In genomic region chr6:13814176-13814937, GRCh38 we compare ENCODE assay signal across 8 cellular contexts. TPM values are rescaled to one million over a fixed set of nuclear protein-coding genes. Genes with fewer than 3 reads are reported as not detected.
DNase-seq lines count a peak whose midpoint lies in the region; ATAC-seq and TF ChIP-seq lines count a peak whose summit lies in the region.

Gene MCUR1 (minus strand): TSS chr6:13814557. CDS start chr6:13814429, 128 bp downstream.

- DNase-seq in DMS79 treated with DMSO at 0.1 percent for 48 hours (lab: John Stamatoyannopoulos, UW): peak; percentile 34
- peak; percentile 83 to 94 (median 92) for DNase-seq in Peyer's patch
- peak; percentile 72 for DNase-seq in activated T-helper 1 cell treated with Interleukin-2 at 50 U/mL for 16 hours (ENCODE audit: low read depth)
- DNase-seq in fibroblast of gingiva (ENCODE audit: low read depth): peak; percentile 84
- DNase-seq in naive B cell: peak; percentile 85
- DNase-seq in stimulated activated effector memory CD8-positive, alpha-beta T cell treated with anti-CD3 and anti-CD28 coated beads, Interleukin-12 subunit alpha, Interleukin-12 subunit beta, amount 100 ng/mL, for 72 hours (ENCODE audit: low spot score in 2 of 2): peak; percentile 69 to 87

- no peaks in the 10 kb centered on the region for H3K36me3 Mint-ChIP-seq in naive B cell
- peaks cover under 1% of the 10 kb centered on the region for H3K36me3 Mint-ChIP-seq in stimulated activated effector memory CD8-positive, alpha-beta T cell treated with anti-CD3 and anti-CD28 coated beads, Interleukin-12 subunit alpha, Interleukin-12 subunit beta, amount 100 ng/mL, for 72 hours

- peak in 2 of 6 experiments; percentile 19 to 35 for TF ChIP-seq CTCF in Peyer's patch (IDR thresholded peaks at IDR 0.05)

- H3K4me1 Mint-ChIP-seq in naive B cell: peaks cover 19 to 36% (median 32%) of the 10 kb centered on the region in 3 donors
- peaks cover 29% of the 10 kb centered on the region for H3K4me1 Mint-ChIP-seq in stimulated activated effector memory CD8-positive, alpha-beta T cell treated with anti-CD3 and anti-CD28 coated beads, Interleukin-12 subunit alpha, Interleukin-12 subunit beta, amount 100 ng/mL, for 72 hours

- no peaks in the 10 kb centered on the region for H3K9me3 Mint-ChIP-seq in naive B cell
- H3K9me3 Mint-ChIP-seq in stimulated activated effector memory CD8-positive, alpha-beta T cell treated with anti-CD3 and anti-CD28 coated beads, Interleukin-12 subunit alpha, Interleukin-12 subunit beta, amount 100 ng/mL, for 72 hours: no peaks in the 10 kb centered on the region

- peak; percentile 77 for ATAC-seq in GM21576 (IDR thresholded peaks at IDR 0.05; ENCODE audit: unreplicated experiment)
- peak; percentile 83 for ATAC-seq in naive B cell (ENCODE audit: low read depth in 2 of 2)
- peak; percentile 89 for ATAC-seq in stimulated activated effector memory CD8-positive, alpha-beta T cell treated with anti-CD3 and anti-CD28 coated beads, Interleukin-12 subunit alpha, Interleukin-12 subunit beta, amount 100 ng/mL, for 72 hours

- no peaks in the 10 kb centered on the region for H3K27me3 ChIP-seq in Peyer's patch

- no peaks in the 10 kb centered on the region for H3K9me3 ChIP-seq in Peyer's patch

- H3K27me3 Mint-ChIP-seq in naive B cell: no peaks in the 10 kb centered on the region

- TF ChIP-seq POLR2A in Peyer's patch (IDR thresholded peaks at IDR 0.05): peak; percentile 84 to 90

- H3K27ac Mint-ChIP-seq in naive B cell: peak within 1 kb of the TSS; percentile 80 to 92 (median 88)
- H3K27ac Mint-ChIP-seq in stimulated activated effector memory CD8-positive, alpha-beta T cell treated with anti-CD3 and anti-CD28 coated beads, Interleukin-12 subunit alpha, Interleukin-12 subunit beta, amount 100 ng/mL, for 72 hours: peak within 1 kb of the TSS; percentile 50

- peaks cover 0 to 34% (median 3%) of the 10 kb centered on the region in 4 donors for H3K4me1 ChIP-seq in Peyer's patch

- TF ChIP-seq RAD21 in Ishikawa (IDR thresholded peaks at IDR 0.05; ENCODE audit: low read depth): peak; percentile 10; the same call in 1 of the 2 replicates

- 0 out of 2 replicates have a peak, but pooled peaks have one; percentile 34 for TF ChIP-seq EP300 in Ishikawa (IDR thresholded peaks at IDR 0.05; ENCODE audit: borderline replicate concordance)

- peak within 1 kb of the TSS; percentile 91 to 99 (median 99) for H3K27ac ChIP-seq in Peyer's patch

- H3K36me3 ChIP-seq in Peyer's patch: no peaks in the 10 kb centered on the region

- peak within 1 kb of the TSS; percentile 73 to 90 (median 85) for H3K4me3 ChIP-seq in Peyer's patch

- H3K4me3 Mint-ChIP-seq in naive B cell: peak within 1 kb of the TSS; percentile 77 to 96 (median 92)
- H3K4me3 Mint-ChIP-seq in stimulated activated effector memory CD8-positive, alpha-beta T cell treated with anti-CD3 and anti-CD28 coated beads, Interleukin-12 subunit alpha, Interleukin-12 subunit beta, amount 100 ng/mL, for 72 hours: peak within 1 kb of the TSS; percentile 79

TF ChIP-seq in Ishikawa, 13 proteins besides CTCF, POLR2A, EP300 and RAD21:
- TF ChIP-seq CREB1 (IDR thresholded peaks at IDR 0.05; ENCODE audit: low read depth) (no peak), NFIC (IDR thresholded peaks at IDR 0.05) (no peak), TCF12 (IDR thresholded peaks at IDR 0.05; ENCODE audit: low read depth) (peak; percentile 50; the same call in 1 of the 2 replicates), ZBTB7A (IDR thresholded peaks at IDR 0.05; ENCODE audit: low read depth) (peak; percentile 26; the same call in 1 of the 2 replicates), MAX (IDR thresholded peaks at IDR 0.05) (peak; percentile 67; the same call in 1 of the 2 replicates), USF1 (IDR thresholded peaks at IDR 0.05) (peak; percentile 96), REST (IDR thresholded peaks at IDR 0.05; ENCODE audit: low read depth) (no peak; the same call in 1 of the 2 replicates), TAF1 (IDR thresholded peaks at IDR 0.05; ENCODE audit: low read depth) (peak; percentile 36; the same call in 1 of the 2 replicates)

RNA-seq across cellular contexts. Expression of gene MCUR1, which starts in this region (rescaled TPM):
- total RNA-seq in Peyer's patch: 10 to 100 TPM; 20.6 to 49.4 (median 33.6) TPM
- polyA plus RNA-seq in naive B cell (ENCODE audit: low read depth in 6 of 6): 10 to 100 TPM in 3 of 6 donors, 1 to 10 TPM in 3; 5.4 to 11.5 (median 9.8) TPM

Comparison
In these comparisons a context has a peak if more than half of its experiments do, and no peak if none do; other contexts are left out.
1. Peak in every context shown above with its lines: DNase-seq, ATAC-seq, H3K4me3 ChIP-seq and H3K27ac ChIP-seq.
2. DNase-seq: peak in every context shown above with its lines; median percentile 92 in Peyer's patch; 85 in naive B cell; 84 in fibroblast of gingiva; 78 in stimulated activated effector memory CD8-positive, alpha-beta T cell treated with anti-CD3 and anti-CD28 coated beads, Interleukin-12 subunit alpha, Interleukin-12 subunit beta, amount 100 ng/mL, for 72 hours; 72 in activated T-helper 1 cell treated with Interleukin-2 at 50 U/mL for 16 hours; 34 in DMS79 treated with DMSO at 0.1 percent for 48 hours.